In genomic region chr4:165393704-165394103, GRCh38 we compare ENCODE assay signal across 18 cellular contexts. TPM values are rescaled to one million over a fixed set of nuclear protein-coding genes. Genes with fewer than 3 reads are reported as not detected.
"Had no signal": no experiment of that assay in that cellular context is flagged by ENCODE, and none has a peak within 500 bp of the region (broad histone marks: within the 10 kb centered on the region; RNA-seq: fewer than 3 reads in every experiment).

No MANE protein-coding gene starts in this region.

- H3K9me3 ChIP-seq: body of pancreas, gastroesophageal sphincter, heart left ventricle, left lung, mucosa of descending colon, tibial nerve, uterus had no signal

- H3K27ac Mint-ChIP-seq: activated CD4-positive, alpha-beta T cell treated with anti-CD3 and anti-CD28 coated beads for 36 hours; WTC11 had no signal

- H3K4me3 ChIP-seq: body of pancreas, gastroesophageal sphincter, heart left ventricle, left lung, mucosa of descending colon, tibial nerve, uterus had no signal

- H3K4me1 ChIP-seq: body of pancreas, heart left ventricle, left lung, tibial nerve, uterus had no signal

- H3K27me3 ChIP-seq: body of pancreas, gastroesophageal sphincter, heart left ventricle, left lung, tibial nerve, uterus had no signal

- H3K36me3 ChIP-seq: gastroesophageal sphincter, heart left ventricle, left lung, tibial nerve, uterus had no signal

- H3K36me3 Mint-ChIP-seq: activated naive CD4-positive, alpha-beta T cell treated with anti-CD3 and anti-CD28 coated beads, Interleukin-2, amount 50 U/mL, for 72 hours; naive thymus-derived CD4-positive, alpha-beta T cell; WTC11 had no signal

- H3K4me1 Mint-ChIP-seq: activated CD4-positive, alpha-beta T cell treated with anti-CD3 and anti-CD28 coated beads for 36 hours; naive thymus-derived CD4-positive, alpha-beta T cell had no signal

- H3K9me3 Mint-ChIP-seq: activated naive CD4-positive, alpha-beta T cell treated with anti-CD3 and anti-CD28 coated beads, Interleukin-2, amount 50 U/mL, for 72 hours; naive thymus-derived CD4-positive, alpha-beta T cell; WTC11 had no signal

- DNase-seq: activated CD4-positive, alpha-beta T cell treated with anti-CD3 and anti-CD28 coated beads for 36 hours; activated CD4-positive, alpha-beta T cell treated with anti-CD3 and anti-CD28 coated beads, Interleukin-2, amount 50 U/mL, for 48 hours; activated gamma-delta T cell treated with Interleukin-2 at 50 U/mL for 16 hours; body of pancreas; cerebellar nuclear complex; effector CD4-positive, alpha-beta T cell; heart left ventricle; left lung; mucosa of descending colon; naive thymus-derived CD4-positive, alpha-beta T cell; posterior cingulate gyrus; retina; stimulated activated naive CD4-positive, alpha-beta T cell treated with Interleukin-2 at 50 U/mL for 16 hours; uterus had no signal

- H3K4me3 Mint-ChIP-seq: activated CD4-positive, alpha-beta T cell treated with anti-CD3 and anti-CD28 coated beads for 36 hours; naive thymus-derived CD4-positive, alpha-beta T cell; WTC11 had no signal

- H3K27ac ChIP-seq: body of pancreas, gastroesophageal sphincter, heart left ventricle, left lung, tibial nerve, uterus had no signal

RNA-seq across cellular contexts. Expression of gene CPE, which starts 14.9 kb away (rescaled TPM):
- total RNA-seq: activated CD4-positive, alpha-beta T cell treated with anti-CD3 and anti-CD28 coated beads for 36 hours; activated naive CD4-positive, alpha-beta T cell treated with anti-CD3 and anti-CD28 coated beads, Interleukin-2, amount 50 U/mL, for 72 hours; naive thymus-derived CD4-positive, alpha-beta T cell had no signal
